ENCODE assay signal across 28 cellular contexts in the genomic region with DNA sequence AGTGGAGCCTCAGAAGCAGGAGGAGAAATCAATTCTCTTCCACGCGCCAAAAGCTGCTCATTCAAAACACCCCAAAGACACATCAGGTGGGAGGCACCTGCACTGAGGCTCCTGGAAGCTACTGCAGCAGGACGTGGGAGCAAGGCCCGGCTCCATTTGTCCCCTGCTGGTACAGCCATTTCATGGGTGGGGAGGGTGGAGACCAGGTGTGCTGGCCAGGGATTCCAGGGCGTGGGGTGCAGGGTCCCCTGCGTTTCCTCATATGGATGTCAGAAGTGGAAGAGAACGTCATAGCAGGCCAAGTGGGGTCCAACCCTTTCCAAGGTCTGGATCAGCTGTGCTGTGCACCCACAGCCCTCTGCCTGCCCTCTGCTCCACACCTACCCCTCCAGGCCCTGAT.
"Had no signal": no experiment of that assay in that cellular context is flagged by ENCODE, and none has a peak within 500 bp of the region (broad histone marks: within the 10 kb centered on the region; RNA-seq: fewer than 3 reads in every experiment).

No MANE protein-coding gene starts in this region.

- H2AFZ ChIP-seq: neural progenitor cell had no signal

- ATAC-seq: natural killer cell; right cardiac atrium; sciatic nerve; stimulated activated memory B cell treated with anti-CD40 and anti-IgM and Interleukin-4, amounts not matched to agents 10 μg/mL and 1 μg/mL and 100 μg/mL, for 72 hours; stimulated activated naive CD8-positive, alpha-beta T cell treated with anti-CD3 and anti-CD28 coated beads, Interleukin-15, Interleukin-2, amounts not matched to agents 100 U/mL and 50 U/mL, for 24 hours had no signal

- H3K9me3 Mint-ChIP-seq: immature natural killer cell; naive B cell; natural killer cell; stimulated activated memory B cell treated with anti-CD40 and anti-IgM and Interleukin-4, amounts not matched to agents 10 μg/mL and 1 μg/mL and 100 μg/mL, for 72 hours had no signal

- H3K9me3 ChIP-seq: left ventricle myocardium inferior, ovary, prostate gland, stomach, testis, thyroid gland, transverse colon, upper lobe of left lung, vagina had no signal

- H3K27me3 ChIP-seq: ovary, testis, thyroid gland, upper lobe of left lung, vagina had no signal

- H3K36me3 Mint-ChIP-seq: immature natural killer cell; mesothelial cell of epicardium; natural killer cell; stimulated activated memory B cell treated with anti-CD40 and anti-IgM and Interleukin-4, amounts not matched to agents 10 μg/mL and 1 μg/mL and 100 μg/mL, for 72 hours had no signal

- H3K4me2 ChIP-seq: neural progenitor cell had no signal

- H3K36me3 ChIP-seq: left ventricle myocardium inferior, neural progenitor cell, ovary, prostate gland, stomach, thyroid gland, transverse colon, upper lobe of left lung, vagina had no signal

- H3K9ac ChIP-seq: neural progenitor cell had no signal

- H3K27ac Mint-ChIP-seq: immature natural killer cell; mesothelial cell of epicardium; naive B cell; natural killer cell; nephron progenitor cell; neural progenitor cell; stimulated activated memory B cell treated with anti-CD40 and anti-IgM and Interleukin-4, amounts not matched to agents 10 μg/mL and 1 μg/mL and 100 μg/mL, for 72 hours had no signal

- H3K4me3 Mint-ChIP-seq: immature natural killer cell; mesothelial cell of epicardium; naive B cell; natural killer cell; nephron progenitor cell; neural progenitor cell; stimulated activated memory B cell treated with anti-CD40 and anti-IgM and Interleukin-4, amounts not matched to agents 10 μg/mL and 1 μg/mL and 100 μg/mL, for 72 hours had no signal

- H3K4me1 Mint-ChIP-seq: immature natural killer cell, mesothelial cell of epicardium had no signal

- H3K4me3 ChIP-seq: left ventricle myocardium inferior, lung, neural progenitor cell, ovary, prostate gland, skin epidermis, stomach, testis, thyroid gland, transverse colon, upper lobe of left lung, vagina had no signal

- H3K4me1 ChIP-seq: left ventricle myocardium inferior, prostate gland, stomach, testis, thyroid gland, transverse colon, upper lobe of left lung, vagina had no signal

- H3K27ac ChIP-seq: left ventricle myocardium inferior, neural progenitor cell, ovary, prostate gland, skin epidermis, stomach, testis, thyroid gland, transverse colon, upper lobe of left lung, vagina had no signal

- DNase-seq: hypothalamus; immature natural killer cell; left ventricle myocardium inferior; mesendoderm; naive B cell; natural killer cell; nephron progenitor cell; retina; right cardiac atrium; stimulated activated CD4-positive, alpha-beta T cell treated with anti-CD3 and anti-CD28 coated beads, Interleukin-1b, Interleukin-23, amount 100 ng/mL, for 48 hours; stimulated activated CD4-positive, alpha-beta T cell treated with anti-CD3 and anti-CD28 coated beads, Interleukin-2, amount 100 ng/mL, for 48 hours; stimulated activated CD4-positive, alpha-beta T cell treated with anti-CD3 and anti-CD28 coated beads, Interleukin-4, amount 100 ng/mL, for 4 hours; stimulated activated CD8-positive, alpha-beta memory T cell treated with anti-CD3 and anti-CD28 coated beads, Interleukin-4, amount 100 ng/mL, for 48 hours; stimulated activated naive CD8-positive, alpha-beta T cell treated with anti-CD3 and anti-CD28 coated beads, Interleukin-15, Interleukin-2, amounts not matched to agents 100 U/mL and 50 U/mL, for 24 hours; stomach; testis; thyroid gland; transverse colon; upper lobe of left lung had no signal
